Comparison of ENCODE assay signal across 8 cellular contexts in the genomic region with DNA sequence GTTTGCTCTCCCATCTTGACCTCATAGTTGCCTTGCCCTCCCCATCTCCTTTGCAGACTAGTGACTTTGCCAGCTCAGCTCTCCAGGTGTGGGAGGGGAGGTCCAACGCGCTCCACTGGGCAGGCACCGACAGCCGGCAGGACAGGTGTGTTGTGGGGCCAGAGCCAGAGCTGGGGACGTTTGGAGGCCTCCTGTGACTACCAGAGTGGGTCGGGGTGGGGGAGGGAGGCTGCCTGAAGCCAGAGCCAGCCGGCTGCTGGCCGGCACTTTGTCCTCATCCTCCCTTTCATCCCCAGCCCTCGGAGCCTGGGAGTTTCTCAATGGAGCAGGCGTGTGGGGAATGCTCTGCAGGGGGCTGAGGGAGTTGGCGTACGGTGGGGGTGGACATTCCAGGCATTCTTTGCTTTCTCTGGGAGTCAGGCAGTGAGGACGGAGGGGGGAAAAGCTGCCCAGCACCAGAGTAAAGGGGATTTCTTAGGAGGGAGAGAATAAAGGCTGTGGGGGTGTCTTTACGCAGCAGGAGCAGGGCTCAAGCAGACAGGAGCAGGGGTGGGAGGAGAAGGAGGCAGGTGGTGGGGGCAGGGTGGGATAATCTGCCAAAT. TPM values are rescaled to one million over a fixed set of nuclear protein-coding genes. Genes with fewer than 3 reads are reported as not detected.
DNase-seq lines count a peak whose midpoint lies in the region; TF ChIP-seq lines count a peak whose summit lies in the region.

No MANE protein-coding gene starts in this region.

- H3K4me3 Mint-ChIP-seq in MCF 10A (ENCODE audit: unreplicated experiment) = no peak overlapping the region
- no peak overlapping the region for H3K4me3 Mint-ChIP-seq in activated naive CD4-positive, alpha-beta T cell treated with anti-CD3 and anti-CD28 coated beads for 36 hours

- H3K4me3 ChIP-seq in liver (ENCODE audit: low read depth in 1 of 3, low read length in 3 of 3) = no peak overlapping the region

- DNase-seq in COLO668 (lab: John Stamatoyannopoulos, UW; ENCODE audit: unreplicated experiment) (peak; percentile 96), NCI-H1105 (lab: John Stamatoyannopoulos, UW) (peak; percentile 75), MCF 10A (ENCODE audit: unreplicated experiment) (peak; percentile 91), cortex of kidney (lab: John Stamatoyannopoulos, UW) (no peak), GF-D8 (lab: John Stamatoyannopoulos, UW) (no peak), NCI-H748 (lab: John Stamatoyannopoulos, UW; ENCODE audit: unreplicated experiment) (no peak)
- no peak for DNase-seq in activated naive CD4-positive, alpha-beta T cell treated with anti-CD3 and anti-CD28 coated beads for 36 hours

- H3K9me3 ChIP-seq in liver (ENCODE audit: control insufficient read depth in 4 of 4, low read length in 3 of 4) = no peaks in the 10 kb centered on the region

- no TSS peak for BruUV-seq in MCF 10A (replicated peaks; lab: Mats Ljungman, UMichigan)

- H3K27ac Mint-ChIP-seq in MCF 10A (ENCODE audit: low read depth, unreplicated experiment) = peak overlapping the region; percentile 23
- H3K27ac Mint-ChIP-seq in activated naive CD4-positive, alpha-beta T cell treated with anti-CD3 and anti-CD28 coated beads for 36 hours = no peak overlapping the region

- H3K4me1 ChIP-seq in liver (ENCODE audit: control insufficient read depth in 4 of 4, insufficient read depth in 4 of 4, low read length in 3 of 4) = no peaks in the 10 kb centered on the region

- no peaks in the 10 kb centered on the region for H3K9me3 Mint-ChIP-seq in MCF 10A (ENCODE audit: unreplicated experiment)
- no peaks in the 10 kb centered on the region for H3K9me3 Mint-ChIP-seq in activated naive CD4-positive, alpha-beta T cell treated with anti-CD3 and anti-CD28 coated beads for 36 hours

- H3K36me3 Mint-ChIP-seq in MCF 10A (ENCODE audit: insufficient read depth, unreplicated experiment) = peaks cover 40% of the 10 kb centered on the region
- peaks cover 24% of the 10 kb centered on the region for H3K36me3 Mint-ChIP-seq in activated naive CD4-positive, alpha-beta T cell treated with anti-CD3 and anti-CD28 coated beads for 36 hours (ENCODE audit: low read depth)

- POLR2A ChIA-PET in MCF 10A (lab: Yijun Ruan, JAX) = interaction anchor here (1.0 to 13.2 kb wide), 6 partner anchors 10 to 242 kb away, joined by 3 to 243 read pairs (median 6); partner anchors contain the start of gene NUAK2

- intact Hi-C loops in MCF 10A (cut with micrococcal nuclease) = no loop called here
- intact Hi-C loops in activated naive CD4-positive, alpha-beta T cell treated with anti-CD3 and anti-CD28 coated beads for 36 hours (cut with micrococcal nuclease) = no loop called here

- no peaks in the 10 kb centered on the region for H3K27me3 ChIP-seq in liver (ENCODE audit: control insufficient read depth in 4 of 4, insufficient read depth in 4 of 4, low read length in 3 of 4)

- H3K27me3 Mint-ChIP-seq in MCF 10A (ENCODE audit: insufficient read depth, unreplicated experiment) = no peaks in the 10 kb centered on the region
- no peaks in the 10 kb centered on the region for H3K27me3 Mint-ChIP-seq in activated naive CD4-positive, alpha-beta T cell treated with anti-CD3 and anti-CD28 coated beads for 36 hours (ENCODE audit: low read depth)

- CTCF ChIA-PET in MCF 10A (lab: Yijun Ruan, JAX) = interaction anchor here (0.6 to 17.1 kb wide), 9 partner anchors 16 to 72 kb away, joined by 3 to 197 read pairs (median 3); partner anchors contain the start of gene NUAK2
- CTCF ChIA-PET in activated naive CD4-positive, alpha-beta T cell treated with anti-CD3 and anti-CD28 coated beads for 36 hours (lab: Charles Lee) = interaction anchor here (1.1 to 1.6 kb wide), 3 partner anchors 10 to 24 kb away, joined by 3 read pairs; no protein-coding TSS in a partner anchor

- no peak for TF ChIP-seq CTCF in MCF 10A (IDR thresholded peaks at IDR 0.05; ENCODE audit: unreplicated experiment)
- TF ChIP-seq CTCF in liver (IDR thresholded peaks at IDR 0.05; ENCODE audit: low read depth, low read length, missing input control) = no peak

- peaks cover 47% of the 10 kb centered on the region for H3K4me1 Mint-ChIP-seq in MCF 10A (ENCODE audit: insufficient read depth, unreplicated experiment)
- peaks cover 45% of the 10 kb centered on the region for H3K4me1 Mint-ChIP-seq in activated naive CD4-positive, alpha-beta T cell treated with anti-CD3 and anti-CD28 coated beads for 36 hours (ENCODE audit: low read depth)

- peaks cover 16 to 33% (median 27%) of the 10 kb centered on the region in 4 donors for H3K36me3 ChIP-seq in liver (ENCODE audit: control insufficient read depth in 4 of 4, insufficient read depth in 3 of 4, low read depth in 1 of 4, low read length in 3 of 4)

- 62% methylated on average over 14 of the region's 14 CpGs for WGBS in liver

- no peak overlapping the region for H3K27ac ChIP-seq in liver (ENCODE audit: low read depth in 1 of 2, low read length in 2 of 2)

- no peak overlapping the region for H3K9ac ChIP-seq in liver (ENCODE audit: low read depth in 1 of 2, low read length in 2 of 2)

- TF ChIP-seq RAD21 in liver (IDR thresholded peaks at IDR 0.05) = no peak

TF ChIP-seq in liver, 16 proteins besides CTCF, POLR2A, EP300 and RAD21:
- TF ChIP-seq EGR1 (IDR thresholded peaks at IDR 0.05; ENCODE audit: low read depth in 2 of 2) = no peak
- TF ChIP-seq SP1 (IDR thresholded peaks at IDR 0.05) = peak; percentile 45
- TF ChIP-seq RXRA (IDR thresholded peaks at IDR 0.05) = peak in 1 of 2 donors; percentile 24
- TF ChIP-seq JUND (IDR thresholded peaks at IDR 0.05) = no peak
- TF ChIP-seq GABPA (IDR thresholded peaks at IDR 0.05 in 1 of 2, conservative IDR thresholded peaks at IDR 0.05 in 1 of 2) = no peak
- no peak for TF ChIP-seq TAF1 (conservative IDR thresholded peaks at IDR 0.05)
- TF ChIP-seq YY1 (IDR thresholded peaks at IDR 0.05) = no peak
- no peak for TF ChIP-seq HNF4G (IDR thresholded peaks at IDR 0.05)
- no peak for TF ChIP-seq FOXA1 (IDR thresholded peaks at IDR 0.05)
- TF ChIP-seq FOXA2 (IDR thresholded peaks at IDR 0.05) = no peak
- TF ChIP-seq, protein P1, sequence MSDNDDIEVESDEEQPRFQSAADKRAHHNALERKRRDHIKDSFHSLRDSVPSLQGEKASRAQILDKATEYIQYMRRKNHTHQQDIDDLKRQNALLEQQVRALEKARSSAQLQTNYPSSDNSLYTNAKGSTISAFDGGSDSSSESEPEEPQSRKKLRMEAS (IDR thresholded peaks at IDR 0.05) = no peak
- no peak for TF ChIP-seq NR2F2 (IDR thresholded peaks at IDR 0.05)
- TF ChIP-seq, protein P2, sequence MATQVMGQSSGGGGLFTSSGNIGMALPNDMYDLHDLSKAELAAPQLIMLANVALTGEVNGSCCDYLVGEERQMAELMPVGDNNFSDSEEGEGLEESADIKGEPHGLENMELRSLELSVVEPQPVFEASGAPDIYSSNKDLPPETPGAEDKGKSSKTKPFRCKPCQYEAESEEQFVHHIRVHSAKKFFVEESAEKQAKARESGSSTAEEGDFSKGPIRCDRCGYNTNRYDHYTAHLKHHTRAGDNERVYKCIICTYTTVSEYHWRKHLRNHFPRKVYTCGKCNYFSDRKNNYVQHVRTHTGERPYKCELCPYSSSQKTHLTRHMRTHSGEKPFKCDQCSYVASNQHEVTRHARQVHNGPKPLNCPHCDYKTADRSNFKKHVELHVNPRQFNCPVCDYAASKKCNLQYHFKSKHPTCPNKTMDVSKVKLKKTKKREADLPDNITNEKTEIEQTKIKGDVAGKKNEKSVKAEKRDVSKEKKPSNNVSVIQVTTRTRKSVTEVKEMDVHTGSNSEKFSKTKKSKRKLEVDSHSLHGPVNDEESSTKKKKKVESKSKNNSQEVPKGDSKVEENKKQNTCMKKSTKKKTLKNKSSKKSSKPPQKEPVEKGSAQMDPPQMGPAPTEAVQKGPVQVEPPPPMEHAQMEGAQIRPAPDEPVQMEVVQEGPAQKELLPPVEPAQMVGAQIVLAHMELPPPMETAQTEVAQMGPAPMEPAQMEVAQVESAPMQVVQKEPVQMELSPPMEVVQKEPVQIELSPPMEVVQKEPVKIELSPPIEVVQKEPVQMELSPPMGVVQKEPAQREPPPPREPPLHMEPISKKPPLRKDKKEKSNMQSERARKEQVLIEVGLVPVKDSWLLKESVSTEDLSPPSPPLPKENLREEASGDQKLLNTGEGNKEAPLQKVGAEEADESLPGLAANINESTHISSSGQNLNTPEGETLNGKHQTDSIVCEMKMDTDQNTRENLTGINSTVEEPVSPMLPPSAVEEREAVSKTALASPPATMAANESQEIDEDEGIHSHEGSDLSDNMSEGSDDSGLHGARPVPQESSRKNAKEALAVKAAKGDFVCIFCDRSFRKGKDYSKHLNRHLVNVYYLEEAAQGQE (IDR thresholded peaks at IDR 0.05) = no peak
- TF ChIP-seq ATF3 (IDR thresholded peaks at IDR 0.05) = no peak

RNA-seq across cellular contexts. Expression of gene NUAK2, which starts 20.2 kb away (rescaled TPM):
- total RNA-seq in MCF 10A (2022) = 2.8 and 6.0 TPM in 2 replicates
- 1 to 10 TPM; 1.3 to 1.7 TPM for total RNA-seq in liver
- polyA plus RNA-seq in liver = 1 to 10 TPM; 2.4 TPM
- 10 to 100 TPM; 11.2 to 12.2 TPM for total RNA-seq in activated naive CD4-positive, alpha-beta T cell treated with anti-CD3 and anti-CD28 coated beads for 36 hours

RNA-seq across cellular contexts. Expression of gene KLHDC8A, which starts 55.4 kb away (rescaled TPM):
- total RNA-seq in MCF 10A (2022) = not detected in 2 replicates
- under 1 TPM in 1 of 2 donors, not detected in 1; 0.05 TPM for total RNA-seq in liver
- under 1 TPM in 1 of 2 donors, not detected in 1; 0.02 TPM for polyA plus RNA-seq in liver
- total RNA-seq in activated naive CD4-positive, alpha-beta T cell treated with anti-CD3 and anti-CD28 coated beads for 36 hours = not detected

Comparison
In these comparisons a context has a peak if more than half of its experiments do, and no peak if none do; other contexts are left out.
1. DNase-seq: peak in COLO668 (single experiment), NCI-H1105 (single experiment) and MCF 10A (single experiment); none in cortex of kidney (single experiment), activated naive CD4-positive, alpha-beta T cell treated with anti-CD3 and anti-CD28 coated beads for 36 hours (single experiment), GF-D8 (single experiment) and NCI-H748 (single experiment).